8 cellular contexts compared by ENCODE assay signal in genomic region chr9:81690251-81690851, GRCh38. TPM values are rescaled to one million over a fixed set of nuclear protein-coding genes. Genes with fewer than 3 reads are reported as not detected.
DNase-seq lines count a peak whose midpoint lies in the region; ATAC-seq and TF ChIP-seq lines count a peak whose summit lies in the region.

No MANE protein-coding gene starts in this region.

- peaks cover 14% of the 10 kb centered on the region for H3K27me3 Mint-ChIP-seq in activated CD4-positive, alpha-beta memory T cell treated with anti-CD3 and anti-CD28 coated beads, Interleukin-2, amount 10 ng/mL, durations not matched to agents 7 days and 5 days
- H3K27me3 Mint-ChIP-seq in glutamatergic neuron (ENCODE audit: unreplicated experiment): peaks cover 17% of the 10 kb centered on the region

- peak overlapping the region; percentile 71 for H3K4me3 Mint-ChIP-seq in activated CD4-positive, alpha-beta memory T cell treated with anti-CD3 and anti-CD28 coated beads, Interleukin-2, amount 10 ng/mL, durations not matched to agents 7 days and 5 days
- peak overlapping the region; percentile 94 for H3K4me3 Mint-ChIP-seq in glutamatergic neuron (ENCODE audit: unreplicated experiment)

- H3K4me1 Mint-ChIP-seq in activated CD4-positive, alpha-beta memory T cell treated with anti-CD3 and anti-CD28 coated beads, Interleukin-2, amount 10 ng/mL, durations not matched to agents 7 days and 5 days: peaks cover 9% of the 10 kb centered on the region
- H3K4me1 Mint-ChIP-seq in glutamatergic neuron (ENCODE audit: low read depth, unreplicated experiment): peaks cover 20% of the 10 kb centered on the region

- DNase-seq in left cardiac atrium (peak; percentile 48), cardiac septum (ENCODE audit: low spot score) (no peak), glutamatergic neuron (peak; percentile 43), retina (peak; percentile 60), COLO668 (lab: John Stamatoyannopoulos, UW; ENCODE audit: unreplicated experiment) (no peak), NOMO-1 (lab: John Stamatoyannopoulos, UW; ENCODE audit: unreplicated experiment in 2 of 2) (no peak), NK-92 (lab: John Stamatoyannopoulos, UW; ENCODE audit: unreplicated experiment) (no peak)
- no peak for DNase-seq in activated CD4-positive, alpha-beta memory T cell treated with anti-CD3 and anti-CD28 coated beads, Interleukin-2, amount 10 ng/mL, durations not matched to agents 7 days and 5 days

- H3K27ac Mint-ChIP-seq in activated CD4-positive, alpha-beta memory T cell treated with anti-CD3 and anti-CD28 coated beads, Interleukin-2, amount 10 ng/mL, durations not matched to agents 7 days and 5 days: peak overlapping the region; percentile 30
- peak overlapping the region; percentile 81 for H3K27ac Mint-ChIP-seq in glutamatergic neuron (ENCODE audit: unreplicated experiment)

- POLR2A ChIA-PET in activated CD4-positive, alpha-beta memory T cell treated with anti-CD3 and anti-CD28 coated beads, Interleukin-2, amount 10 ng/mL, durations not matched to agents 7 days and 5 days (lab: Charles Lee): no interaction called here

- CTCF ChIA-PET in activated CD4-positive, alpha-beta memory T cell treated with anti-CD3 and anti-CD28 coated beads, Interleukin-2, amount 10 ng/mL, durations not matched to agents 7 days and 5 days (lab: Charles Lee): no interaction called here

- ATAC-seq in left cardiac atrium: no peak

- intact Hi-C loops in left cardiac atrium (cut with DNase I) (no loop called here), cardiac septum (cut with DNase I) (no loop called here)

- H3K9me3 Mint-ChIP-seq in activated CD4-positive, alpha-beta memory T cell treated with anti-CD3 and anti-CD28 coated beads, Interleukin-2, amount 10 ng/mL, durations not matched to agents 7 days and 5 days: no peaks in the 10 kb centered on the region
- peaks cover 15% of the 10 kb centered on the region for H3K9me3 Mint-ChIP-seq in glutamatergic neuron (ENCODE audit: unreplicated experiment)

- TF ChIP-seq CTCF in glutamatergic neuron (IDR thresholded peaks at IDR 0.05; ENCODE audit: partially characterized antibody, unreplicated experiment): no peak

- H3K36me3 Mint-ChIP-seq in activated CD4-positive, alpha-beta memory T cell treated with anti-CD3 and anti-CD28 coated beads, Interleukin-2, amount 10 ng/mL, durations not matched to agents 7 days and 5 days (ENCODE audit: low read depth): peaks cover 8% of the 10 kb centered on the region
- H3K36me3 Mint-ChIP-seq in glutamatergic neuron (ENCODE audit: unreplicated experiment): no peaks in the 10 kb centered on the region

RNA-seq across cellular contexts. Expression of gene TLE1, which starts 1.0 kb away (rescaled TPM):
- total RNA-seq in left cardiac atrium: 10 to 100 TPM; 15.0 to 15.2 TPM
- 9.8 TPM for total RNA-seq in cardiac septum
- total RNA-seq in activated CD4-positive, alpha-beta memory T cell treated with anti-CD3 and anti-CD28 coated beads, Interleukin-2, amount 10 ng/mL, durations not matched to agents 7 days and 5 days: under 1 TPM; 0.48 to 0.53 TPM
- total RNA-seq in glutamatergic neuron (ENCODE audit: unreplicated experiment): 345 TPM

Comparison
In these comparisons a context has a peak if more than half of its experiments do, and no peak if none do; other contexts are left out.
1. DNase-seq: peak in left cardiac atrium (single experiment), glutamatergic neuron (single experiment) and retina (single experiment); none in cardiac septum (single experiment), activated CD4-positive, alpha-beta memory T cell treated with anti-CD3 and anti-CD28 coated beads, Interleukin-2, amount 10 ng/mL, durations not matched to agents 7 days and 5 days (single experiment), COLO668 (single experiment), NOMO-1 (0 of 2) and NK-92 (single experiment).
2. RNA of gene TLE1, which starts 1.0 kb away (total RNA-seq): 345 TPM in glutamatergic neuron (single experiment); 15.0 to 15.2 TPM in left cardiac atrium, 9.8 TPM in cardiac septum (single experiment) and 0.48 to 0.53 TPM in activated CD4-positive, alpha-beta memory T cell treated with anti-CD3 and anti-CD28 coated beads, Interleukin-2, amount 10 ng/mL, durations not matched to agents 7 days and 5 days; every median in the first group is over 10 times any median in the second.